In genomic region chrX:148380614-148381561, GRCh38 we compare ENCODE assay signal across 8 cellular contexts.
A peak's percentile ranks its signal among the peaks of the same experiment; 100 is the strongest.
DNase-seq lines count a peak whose midpoint lies in the region; ATAC-seq and TF ChIP-seq lines count a peak whose summit lies in the region.

No MANE protein-coding gene starts in this region.

- H3K9me3 Mint-ChIP-seq in activated naive CD4-positive, alpha-beta T cell treated with anti-CD3 and anti-CD28 coated beads, Interleukin-2, amount 10 ng/mL, durations not matched to agents 7 days and 5 days = peaks cover 8% of the 10 kb centered on the region

- H3K27me3 Mint-ChIP-seq in activated naive CD4-positive, alpha-beta T cell treated with anti-CD3 and anti-CD28 coated beads, Interleukin-2, amount 10 ng/mL, durations not matched to agents 7 days and 5 days = no peaks in the 10 kb centered on the region

- CTCF ChIA-PET in activated naive CD4-positive, alpha-beta T cell treated with anti-CD3 and anti-CD28 coated beads, Interleukin-2, amount 10 ng/mL, durations not matched to agents 7 days and 5 days (lab: Charles Lee) = interaction anchor here (1.4 kb wide), 1 partner anchor 94 kb away, joined by 3 read pairs; no protein-coding TSS in a partner anchor

- no peak for TF ChIP-seq POLR2A in GM18505 (IDR thresholded peaks at IDR 0.05; ENCODE audit: borderline replicate concordance, extremely low read depth, insufficient read depth, insufficient read length)

- H3K27ac Mint-ChIP-seq in activated naive CD4-positive, alpha-beta T cell treated with anti-CD3 and anti-CD28 coated beads, Interleukin-2, amount 10 ng/mL, durations not matched to agents 7 days and 5 days = peak overlapping the region; percentile 96

- peaks cover 29% of the 10 kb centered on the region for H3K4me1 Mint-ChIP-seq in activated naive CD4-positive, alpha-beta T cell treated with anti-CD3 and anti-CD28 coated beads, Interleukin-2, amount 10 ng/mL, durations not matched to agents 7 days and 5 days

- DNase-seq in NOMO-1 treated with dmso at 0.1 percent for 144 hours (lab: John Stamatoyannopoulos, UW; ENCODE audit: unreplicated experiment) = peak; percentile 73
- peak; percentile 48 for DNase-seq in activated naive CD4-positive, alpha-beta T cell treated with anti-CD3 and anti-CD28 coated beads, Interleukin-2, amount 10 ng/mL, durations not matched to agents 7 days and 5 days
- DNase-seq in stimulated activated CD4-positive, alpha-beta T cell treated with anti-CD3 and anti-CD28 coated beads, Interleukin-1b, Interleukin-23, amount 100 ng/mL, for 24 hours (ENCODE audit: low read depth in 4 of 4, low spot score in 1 of 4) = peak; percentile 11 to 22 (median 18)
- no peak for DNase-seq in cerebellar cortex (ENCODE audit: low spot score)
- DNase-seq in middle frontal gyrus (ENCODE audit: extremely low spot score, low spot score) = no peak
- no peak for DNase-seq in NCI-H1105 (lab: John Stamatoyannopoulos, UW)

- peak; percentile 92 for ATAC-seq in GM18505 (IDR thresholded peaks at IDR 0.05; ENCODE audit: unreplicated experiment)
- ATAC-seq in HG02759 (IDR thresholded peaks at IDR 0.05; ENCODE audit: unreplicated experiment) = peak; percentile 94

- peak overlapping the region; percentile 73 for H3K4me3 Mint-ChIP-seq in activated naive CD4-positive, alpha-beta T cell treated with anti-CD3 and anti-CD28 coated beads, Interleukin-2, amount 10 ng/mL, durations not matched to agents 7 days and 5 days

- peaks cover 3% of the 10 kb centered on the region for H3K36me3 Mint-ChIP-seq in activated naive CD4-positive, alpha-beta T cell treated with anti-CD3 and anti-CD28 coated beads, Interleukin-2, amount 10 ng/mL, durations not matched to agents 7 days and 5 days

Comparison
In these comparisons a context has a peak if more than half of its experiments do, and no peak if none do; other contexts are left out.
1. DNase-seq: peak in NOMO-1 treated with dmso at 0.1 percent for 144 hours (single experiment), activated naive CD4-positive, alpha-beta T cell treated with anti-CD3 and anti-CD28 coated beads, Interleukin-2, amount 10 ng/mL, durations not matched to agents 7 days and 5 days (single experiment) and stimulated activated CD4-positive, alpha-beta T cell treated with anti-CD3 and anti-CD28 coated beads, Interleukin-1b, Interleukin-23, amount 100 ng/mL, for 24 hours (4 of 4); none in cerebellar cortex (single experiment), middle frontal gyrus (single experiment) and NCI-H1105 (single experiment).